In genomic region chr17:47882695-47883588, GRCh38 we compare ENCODE assay signal across 15 cellular contexts. TPM values are rescaled to one million over a fixed set of nuclear protein-coding genes. Genes with fewer than 3 reads are reported as not detected.
DNase-seq lines count a peak whose midpoint lies in the region; TF ChIP-seq lines count a peak whose summit lies in the region.
"Had no signal": no experiment of that assay in that cellular context is flagged by ENCODE, and none has a peak within 500 bp of the region (broad histone marks: within the 10 kb centered on the region; RNA-seq: fewer than 3 reads in every experiment).

No MANE protein-coding gene starts in this region.

- peaks cover 12% of the 10 kb centered on the region for H3K27me3 Mint-ChIP-seq in activated CD4-positive, alpha-beta T cell treated with anti-CD3 and anti-CD28 coated beads, Interleukin-2, amount 10 ng/mL, durations not matched to agents 7 days and 5 days
- H3K27me3 Mint-ChIP-seq in dendritic cell treated with granulocyte-macrophage colony-stimulating factor and Interleukin-4, amounts not matched to agents 40 ng/mL and 50 ng/mL, for 4 days: peaks cover 17% of the 10 kb centered on the region
- H3K27me3 Mint-ChIP-seq in nephron (ENCODE audit: low read depth) (peaks cover 47% of the 10 kb centered on the region), type B pancreatic cell (peaks cover 35% of the 10 kb centered on the region)

- CTCF ChIA-PET in activated CD4-positive, alpha-beta T cell treated with anti-CD3 and anti-CD28 coated beads, Interleukin-2, amount 10 ng/mL, durations not matched to agents 7 days and 5 days (lab: Charles Lee): interaction anchor here (0.6 to 15.3 kb wide), 4 partner anchors 9 to 56 kb away, joined by 3 to 344 read pairs (median 5); partner anchors contain the start of genes SCRN2 and SP6
- CTCF ChIA-PET in GM10248 (lab: Yijun Ruan, JAX): interaction anchor here (0.7 to 18.7 kb wide), 4 partner anchors 9 to 111 kb away, joined by 3 to 687 read pairs (median 12); partner anchors contain the start of genes SCRN2, SP2 and SP6

- TF ChIP-seq CTCF in nephron (IDR thresholded peaks at IDR 0.05; ENCODE audit: unreplicated experiment in 3 of 3) (no peak), type B pancreatic cell (conservative IDR thresholded peaks at IDR 0.05) (no peak), GM10248 (IDR thresholded peaks at IDR 0.05; ENCODE audit: control extremely low read depth, extremely low read depth, low read depth, missing control alignments) (no peak)

- H3K36me3 Mint-ChIP-seq in activated CD4-positive, alpha-beta T cell treated with anti-CD3 and anti-CD28 coated beads, Interleukin-2, amount 10 ng/mL, durations not matched to agents 7 days and 5 days (ENCODE audit: low read depth): no peaks in the 10 kb centered on the region
- H3K36me3 Mint-ChIP-seq in dendritic cell treated with granulocyte-macrophage colony-stimulating factor and Interleukin-4, amounts not matched to agents 40 ng/mL and 50 ng/mL, for 4 days (ENCODE audit: low read depth): no peaks in the 10 kb centered on the region
- H3K36me3 Mint-ChIP-seq in nephron (ENCODE audit: low read depth) (no peaks in the 10 kb centered on the region), type B pancreatic cell (no peaks in the 10 kb centered on the region)
- H3K36me3 Mint-ChIP-seq: stimulated activated memory B cell treated with anti-CD40 and anti-IgM and Interleukin-4, amounts not matched to agents 10 μg/mL and 1 μg/mL and 100 μg/mL, for 72 hours had no signal

- H3K9me3 Mint-ChIP-seq in activated CD4-positive, alpha-beta T cell treated with anti-CD3 and anti-CD28 coated beads, Interleukin-2, amount 10 ng/mL, durations not matched to agents 7 days and 5 days: no peaks in the 10 kb centered on the region
- no peaks in the 10 kb centered on the region for H3K9me3 Mint-ChIP-seq in dendritic cell treated with granulocyte-macrophage colony-stimulating factor and Interleukin-4, amounts not matched to agents 40 ng/mL and 50 ng/mL, for 4 days
- H3K9me3 Mint-ChIP-seq in nephron: no peaks in the 10 kb centered on the region
- no peaks in the 10 kb centered on the region for H3K9me3 Mint-ChIP-seq in type B pancreatic cell
- H3K9me3 Mint-ChIP-seq: activated CD4-positive, alpha-beta memory T cell treated with anti-CD3 and anti-CD28 coated beads, Interleukin-2, amount 10 ng/mL, durations not matched to agents 7 days and 5 days; stimulated activated memory B cell treated with anti-CD40 and anti-IgM and Interleukin-4, amounts not matched to agents 10 μg/mL and 1 μg/mL and 100 μg/mL, for 72 hours had no signal

- H3K27ac Mint-ChIP-seq in activated CD4-positive, alpha-beta T cell treated with anti-CD3 and anti-CD28 coated beads, Interleukin-2, amount 10 ng/mL, durations not matched to agents 7 days and 5 days: peak overlapping the region; percentile 25
- peak overlapping the region; percentile 10 for H3K27ac Mint-ChIP-seq in dendritic cell treated with granulocyte-macrophage colony-stimulating factor and Interleukin-4, amounts not matched to agents 40 ng/mL and 50 ng/mL, for 4 days
- H3K27ac Mint-ChIP-seq in nephron (peak overlapping the region; percentile 41 to 64 (median 50)), type B pancreatic cell (peak overlapping the region; percentile 84)
- H3K27ac Mint-ChIP-seq: activated CD4-positive, alpha-beta memory T cell treated with anti-CD3 and anti-CD28 coated beads, Interleukin-2, amount 10 ng/mL, durations not matched to agents 7 days and 5 days; stimulated activated memory B cell treated with anti-CD40 and anti-IgM and Interleukin-4, amounts not matched to agents 10 μg/mL and 1 μg/mL and 100 μg/mL, for 72 hours had no signal

- H3K4me1 Mint-ChIP-seq in activated CD4-positive, alpha-beta T cell treated with anti-CD3 and anti-CD28 coated beads, Interleukin-2, amount 10 ng/mL, durations not matched to agents 7 days and 5 days: peaks cover 36% of the 10 kb centered on the region
- H3K4me1 Mint-ChIP-seq in dendritic cell treated with granulocyte-macrophage colony-stimulating factor and Interleukin-4, amounts not matched to agents 40 ng/mL and 50 ng/mL, for 4 days (ENCODE audit: low read depth): peaks cover 26% of the 10 kb centered on the region
- H3K4me1 Mint-ChIP-seq in nephron (peaks cover 40% of the 10 kb centered on the region), type B pancreatic cell (ENCODE audit: unreplicated experiment) (peaks cover 21% of the 10 kb centered on the region)
- H3K4me1 Mint-ChIP-seq: stimulated activated memory B cell treated with anti-CD40 and anti-IgM and Interleukin-4, amounts not matched to agents 10 μg/mL and 1 μg/mL and 100 μg/mL, for 72 hours had no signal

- intact Hi-C loops in dendritic cell treated with granulocyte-macrophage colony-stimulating factor and Interleukin-4, amounts not matched to agents 40 ng/mL and 50 ng/mL, for 4 days (cut with micrococcal nuclease): no loop called here

- POLR2A ChIA-PET in activated CD4-positive, alpha-beta T cell treated with anti-CD3 and anti-CD28 coated beads, Interleukin-2, amount 10 ng/mL, durations not matched to agents 7 days and 5 days (lab: Charles Lee): no interaction called here
- POLR2A ChIA-PET in GM10248 (lab: Yijun Ruan, JAX): no interaction called here

- H3K4me3 Mint-ChIP-seq in activated CD4-positive, alpha-beta T cell treated with anti-CD3 and anti-CD28 coated beads, Interleukin-2, amount 10 ng/mL, durations not matched to agents 7 days and 5 days: no peak overlapping the region
- H3K4me3 Mint-ChIP-seq in dendritic cell treated with granulocyte-macrophage colony-stimulating factor and Interleukin-4, amounts not matched to agents 40 ng/mL and 50 ng/mL, for 4 days: no peak overlapping the region
- no peak overlapping the region for H3K4me3 Mint-ChIP-seq in nephron
- H3K4me3 Mint-ChIP-seq in type B pancreatic cell: peak overlapping the region; percentile 20
- H3K4me3 Mint-ChIP-seq: activated CD4-positive, alpha-beta memory T cell treated with anti-CD3 and anti-CD28 coated beads, Interleukin-2, amount 10 ng/mL, durations not matched to agents 7 days and 5 days; stimulated activated memory B cell treated with anti-CD40 and anti-IgM and Interleukin-4, amounts not matched to agents 10 μg/mL and 1 μg/mL and 100 μg/mL, for 72 hours had no signal

- no peak for DNase-seq in activated CD4-positive, alpha-beta T cell treated with anti-CD3 and anti-CD28 coated beads, Interleukin-2, amount 10 ng/mL, durations not matched to agents 7 days and 5 days
- DNase-seq in activated CD4-positive, alpha-beta T cell treated with anti-CD3 and anti-CD28 coated beads, Interleukin-2, amount 50 U/mL, for 4 hours: no peak
- no peak for DNase-seq in type B pancreatic cell (ENCODE audit: extremely low spot score, unreplicated experiment)
- DNase-seq in LoVo (ENCODE audit: low spot score): no peak
- DNase-seq in GM10248 (ENCODE audit: extremely low spot score): no peak
- DNase-seq in NCI-H748 (lab: John Stamatoyannopoulos, UW; ENCODE audit: unreplicated experiment): no peak
- DNase-seq: 8988T; activated CD4-positive, alpha-beta memory T cell treated with anti-CD3 and anti-CD28 coated beads, Interleukin-2, amount 10 ng/mL, durations not matched to agents 7 days and 5 days; effector CD8-positive, alpha-beta T cell; NCI-H2171; SJCRH30 had no signal

RNA-seq across cellular contexts. Expression of gene SP2, which starts 13.1 kb away (rescaled TPM):
- 10 to 100 TPM; 27.6 to 33.8 TPM for total RNA-seq in activated CD4-positive, alpha-beta T cell treated with anti-CD3 and anti-CD28 coated beads, Interleukin-2, amount 10 ng/mL, durations not matched to agents 7 days and 5 days
- total RNA-seq in type B pancreatic cell (ENCODE audit: low replicate concordance): 16.9 and 22.0 TPM in 2 replicates

RNA-seq across cellular contexts. Expression of gene SP6, which starts 32.0 kb away (rescaled TPM):
- total RNA-seq in activated CD4-positive, alpha-beta T cell treated with anti-CD3 and anti-CD28 coated beads, Interleukin-2, amount 10 ng/mL, durations not matched to agents 7 days and 5 days: not detected
- total RNA-seq in type B pancreatic cell (ENCODE audit: low replicate concordance): 19.3 and 75.1 TPM in 2 replicates
- total RNA-seq: frontal cortex, SJCRH30 had no signal

RNA-seq across cellular contexts. Expression of gene SCRN2, which starts 41.9 kb away (rescaled TPM):
- 10 to 100 TPM; 26.8 to 33.2 TPM for total RNA-seq in activated CD4-positive, alpha-beta T cell treated with anti-CD3 and anti-CD28 coated beads, Interleukin-2, amount 10 ng/mL, durations not matched to agents 7 days and 5 days
- 34.9 and 45.2 TPM in 2 replicates for total RNA-seq in type B pancreatic cell (ENCODE audit: low replicate concordance)

RNA-seq across cellular contexts. Expression of gene LRRC46, which starts 51.5 kb away (rescaled TPM):
- total RNA-seq in activated CD4-positive, alpha-beta T cell treated with anti-CD3 and anti-CD28 coated beads, Interleukin-2, amount 10 ng/mL, durations not matched to agents 7 days and 5 days: 1 to 10 TPM in 1 of 2 experiments, under 1 TPM in 1; 0.79 to 1.4 TPM
- 0.64 and 2.8 TPM in 2 replicates for total RNA-seq in type B pancreatic cell (ENCODE audit: low replicate concordance)
- total RNA-seq: frontal cortex had no signal

RNA-seq across cellular contexts. Expression of gene MRPL10, which starts 51.6 kb away (rescaled TPM):
- total RNA-seq in activated CD4-positive, alpha-beta T cell treated with anti-CD3 and anti-CD28 coated beads, Interleukin-2, amount 10 ng/mL, durations not matched to agents 7 days and 5 days: 10 to 100 TPM; 46.9 to 51.9 TPM
- total RNA-seq in type B pancreatic cell (ENCODE audit: low replicate concordance): 37.7 and 49.4 TPM in 2 replicates

Comparison
In these comparisons a context has a peak if more than half of its experiments do, and no peak if none do; other contexts are left out.
1. H3K27ac Mint-ChIP-seq: peak in every context shown above with its lines; median percentile 84 in type B pancreatic cell; 50 in nephron; 25 in activated CD4-positive, alpha-beta T cell treated with anti-CD3 and anti-CD28 coated beads, Interleukin-2, amount 10 ng/mL, durations not matched to agents 7 days and 5 days; 10 in dendritic cell treated with granulocyte-macrophage colony-stimulating factor and Interleukin-4, amounts not matched to agents 40 ng/mL and 50 ng/mL, for 4 days.
2. RNA of gene SP6, which starts 32.0 kb away (total RNA-seq): 19.3 to 75.1 TPM in type B pancreatic cell; not detected in activated CD4-positive, alpha-beta T cell treated with anti-CD3 and anti-CD28 coated beads, Interleukin-2, amount 10 ng/mL, durations not matched to agents 7 days and 5 days; every median in the first group is over 10 times any median in the second.